Comparison of ENCODE assay signal across 22 cellular contexts in genomic region chr3:73605861-73606260, GRCh38. TPM values are rescaled to one million over a fixed set of nuclear protein-coding genes. Genes with fewer than 3 reads are reported as not detected.
"Had no signal": no experiment of that assay in that cellular context is flagged by ENCODE, and none has a peak within 500 bp of the region (broad histone marks: within the 10 kb centered on the region; RNA-seq: fewer than 3 reads in every experiment).

No MANE protein-coding gene starts in this region.

- H3K36me3 ChIP-seq: left lung, tibial nerve had no signal

- DNase-seq: activated CD4-positive, CD25-positive, alpha-beta regulatory T cell treated with anti-CD3 and anti-CD28 coated beads, Interleukin-2, amount 50 U/mL, for 72 hours; activated naive CD4-positive, alpha-beta T cell treated with Interleukin-2 at 50 U/mL for 16 hours; activated T-cell treated with anti-CD3 and anti-CD28 coated beads for 4 hours; aorta; dorsolateral prefrontal cortex; erythroblast; glutamatergic neuron; hypothalamus; kidney; left lung; mucosa of descending colon; natural killer cell; nucleus accumbens; right cardiac atrium; stimulated activated CD4-positive, alpha-beta T cell treated with anti-CD3 and anti-CD28 coated beads, Interleukin-1b, Interleukin-23, amount 100 ng/mL, for 48 hours; stimulated activated naive CD8-positive, alpha-beta T cell treated with anti-CD3 and anti-CD28 coated beads, Interleukin-15, amount 100 ng/mL, for 72 hours; T-cell; T1000 had no signal

- H3K9me3 Mint-ChIP-seq: stimulated activated naive CD8-positive, alpha-beta T cell treated with anti-CD3 and anti-CD28 coated beads, Interleukin-15, amount 100 ng/mL, for 72 hours had no signal

- H3K36me3 Mint-ChIP-seq: natural killer cell, T-cell had no signal

- H3K4me3 ChIP-seq: cardiac muscle cell, dorsolateral prefrontal cortex, left lung, mucosa of descending colon, SK-N-MC, tibial nerve had no signal

- H3K27ac ChIP-seq: cardiac muscle cell, dorsolateral prefrontal cortex, left lung, SK-N-MC had no signal

- H3K27me3 ChIP-seq: cardiac muscle cell, dorsolateral prefrontal cortex, left lung, tibial nerve had no signal

- H3K9me3 ChIP-seq: left lung, mucosa of descending colon, tibial nerve had no signal

- H3K4me1 Mint-ChIP-seq: natural killer cell; stimulated activated naive CD8-positive, alpha-beta T cell treated with anti-CD3 and anti-CD28 coated beads, Interleukin-15, amount 100 ng/mL, for 72 hours; T-cell had no signal

- H3K4me3 Mint-ChIP-seq: natural killer cell; stimulated activated naive CD8-positive, alpha-beta T cell treated with anti-CD3 and anti-CD28 coated beads, Interleukin-15, amount 100 ng/mL, for 72 hours; T-cell had no signal

- H3K27me3 Mint-ChIP-seq: stimulated activated naive CD8-positive, alpha-beta T cell treated with anti-CD3 and anti-CD28 coated beads, Interleukin-15, amount 100 ng/mL, for 72 hours had no signal

- ATAC-seq: mucosa of descending colon; natural killer cell; right cardiac atrium; stimulated activated naive CD8-positive, alpha-beta T cell treated with anti-CD3 and anti-CD28 coated beads, Interleukin-15, amount 100 ng/mL, for 72 hours; T-cell had no signal

- H3K27ac Mint-ChIP-seq: natural killer cell; stimulated activated naive CD8-positive, alpha-beta T cell treated with anti-CD3 and anti-CD28 coated beads, Interleukin-15, amount 100 ng/mL, for 72 hours; T-cell had no signal

RNA-seq across cellular contexts. Expression of gene PDZRN3, which starts 18.9 kb away (rescaled TPM):
- total RNA-seq: activated CD8-positive, alpha-beta memory T cell treated with anti-CD3 and anti-CD28 coated beads for 36 hours; natural killer cell had no signal
